In genomic region chr21:15050588-15051377, GRCh38 we compare ENCODE assay signal across 11 cellular contexts. TPM values are rescaled to one million over a fixed set of nuclear protein-coding genes. Genes with fewer than 3 reads are reported as not detected.
A peak's percentile ranks its signal among the peaks of the same experiment; 100 is the strongest.
DNase-seq lines count a peak whose midpoint lies in the region; ATAC-seq and TF ChIP-seq lines count a peak whose summit lies in the region.
"Had no signal": no experiment of that assay in that cellular context is flagged by ENCODE, and none has a peak within 500 bp of the region (broad histone marks: within the 10 kb centered on the region; RNA-seq: fewer than 3 reads in every experiment).

No MANE protein-coding gene starts in this region.

- H3K9me3 ChIP-seq in CD8-positive, alpha-beta memory T cell (ENCODE audit: low read length) = no peaks in the 10 kb centered on the region
- no peaks in the 10 kb centered on the region for H3K9me3 ChIP-seq in Loucy (ENCODE audit: insufficient read depth, low read depth, low read length)

- ATAC-seq in effector memory CD8-positive, alpha-beta T cell (replicated peaks) = peak; percentile 29
- ATAC-seq in GM21390 (IDR thresholded peaks at IDR 0.05; ENCODE audit: unreplicated experiment) (no peak), GM19455 (IDR thresholded peaks at IDR 0.05; ENCODE audit: unreplicated experiment) (no peak), HG03039 (IDR thresholded peaks at IDR 0.05; ENCODE audit: unreplicated experiment) (no peak)

- H3K9me2 ChIP-seq in Loucy (replicated peaks; ENCODE audit: low read depth, low read length) = no peaks in the 10 kb centered on the region

- peak overlapping the region in 4 of 8 donors; percentile 1 to 83 (median 32) for H3K27ac Mint-ChIP-seq in CD8-positive, alpha-beta memory T cell
- peak overlapping the region in 1 of 2 donors; percentile 88 for H3K27ac Mint-ChIP-seq in effector memory CD8-positive, alpha-beta T cell
- H3K27ac Mint-ChIP-seq in nephron = peak overlapping the region; percentile 31 to 83 (median 76)

- CTCF ChIA-PET in CD8-positive, alpha-beta memory T cell (lab: Charles Lee) = no interaction called here

- peak overlapping the region; percentile 5 to 53 (median 41) for H3K4me3 Mint-ChIP-seq in CD8-positive, alpha-beta memory T cell
- peak overlapping the region in 1 of 2 donors; percentile 5 for H3K4me3 Mint-ChIP-seq in effector memory CD8-positive, alpha-beta T cell
- peak overlapping the region in 2 of 3 experiments; percentile 45 to 58 for H3K4me3 Mint-ChIP-seq in nephron

- POLR2A ChIA-PET in CD8-positive, alpha-beta memory T cell (lab: Charles Lee) = no interaction called here

- no peak overlapping the region for H3K9ac ChIP-seq in Loucy (ENCODE audit: low read depth, low read length, poor library complexity, severe bottlenecking)
- H3K9ac ChIP-seq: parathyroid adenoma had no signal

- H3K27ac ChIP-seq in CD8-positive, alpha-beta memory T cell (ENCODE audit: low read depth, low read length) = no peak overlapping the region
- H3K27ac ChIP-seq: parathyroid adenoma had no signal

- peaks cover 97% of the 10 kb centered on the region for H3K79me2 ChIP-seq in Loucy (ENCODE audit: insufficient read depth, low read length)

- DNase-seq in CD8-positive, alpha-beta memory T cell = peak in 1 of 5 donors; percentile 42
- no peak for DNase-seq in effector memory CD8-positive, alpha-beta T cell
- DNase-seq in D341Med (ENCODE audit: low spot score) = no peak
- DNase-seq: COR-L47 had no signal

- no peaks in the 10 kb centered on the region for H3K36me3 ChIP-seq in CD8-positive, alpha-beta memory T cell (ENCODE audit: insufficient read depth, low read length)
- peaks cover 4% of the 10 kb centered on the region; the same call in 1 of the 2 replicates for H3K36me3 ChIP-seq in Loucy (ENCODE audit: insufficient read depth, low read length)
- H3K36me3 ChIP-seq: tibial nerve had no signal

- no peaks in the 10 kb centered on the region for H3F3A ChIP-seq in Loucy (ENCODE audit: low read depth)

- peaks cover 79% of the 10 kb centered on the region for H4K20me1 ChIP-seq in Loucy (ENCODE audit: insufficient read depth, low read length, poor library complexity, severe bottlenecking)

- H3K4me2 ChIP-seq in Loucy (ENCODE audit: low read depth, low read length, poor library complexity, severe bottlenecking) = peak overlapping the region; percentile 59

- peaks cover 22% of the 10 kb centered on the region for H3K4me1 ChIP-seq in CD8-positive, alpha-beta memory T cell (ENCODE audit: insufficient read depth, low read length)
- peaks cover 61% of the 10 kb centered on the region for H3K4me1 ChIP-seq in Loucy (ENCODE audit: insufficient read depth, low read length, poor library complexity, severe bottlenecking)
- H3K4me1 ChIP-seq: parathyroid adenoma had no signal

- H3K36me3 Mint-ChIP-seq in CD8-positive, alpha-beta memory T cell = peaks cover 0 to 6% (median 0%) of the 10 kb centered on the region in 3 donors
- H3K36me3 Mint-ChIP-seq in effector memory CD8-positive, alpha-beta T cell (ENCODE audit: insufficient read depth) = peaks cover 3% of the 10 kb centered on the region
- peaks cover 29% of the 10 kb centered on the region for H3K36me3 Mint-ChIP-seq in nephron (ENCODE audit: low read depth)

- H3K4me1 Mint-ChIP-seq in CD8-positive, alpha-beta memory T cell = peaks cover 66 to 82% (median 76%) of the 10 kb centered on the region in 3 donors
- peaks cover 23 to 42% of the 10 kb centered on the region in 2 donors for H3K4me1 Mint-ChIP-seq in effector memory CD8-positive, alpha-beta T cell (ENCODE audit: low read depth in 2 of 2)
- H3K4me1 Mint-ChIP-seq in nephron = peaks cover 57% of the 10 kb centered on the region

- H3K9me3 Mint-ChIP-seq in CD8-positive, alpha-beta memory T cell = peaks cover 0 to 2% (median 0%) of the 10 kb centered on the region in 5 donors
- no peaks in the 10 kb centered on the region for H3K9me3 Mint-ChIP-seq in effector memory CD8-positive, alpha-beta T cell
- H3K9me3 Mint-ChIP-seq in nephron = peaks cover 11% of the 10 kb centered on the region

- H3K4me3 ChIP-seq in CD8-positive, alpha-beta memory T cell (ENCODE audit: low read length) = no peak overlapping the region
- peak overlapping the region; percentile 11 for H3K4me3 ChIP-seq in Loucy (ENCODE audit: low read length, poor library complexity, severe bottlenecking)

- no peaks in the 10 kb centered on the region for H3K27me3 Mint-ChIP-seq in CD8-positive, alpha-beta memory T cell
- no peaks in the 10 kb centered on the region for H3K27me3 Mint-ChIP-seq in effector memory CD8-positive, alpha-beta T cell
- no peaks in the 10 kb centered on the region for H3K27me3 Mint-ChIP-seq in nephron (ENCODE audit: low read depth)

- no peak overlapping the region for H2AFZ ChIP-seq in Loucy (ENCODE audit: low read length)
- H2AFZ ChIP-seq: parathyroid adenoma had no signal

- H3K27me3 ChIP-seq in CD8-positive, alpha-beta memory T cell (ENCODE audit: insufficient read depth, low read length, poor library complexity, severe bottlenecking) = no peaks in the 10 kb centered on the region
- no peaks in the 10 kb centered on the region for H3K27me3 ChIP-seq in Loucy (ENCODE audit: insufficient read depth, low read length, poor library complexity, severe bottlenecking)
- H3K27me3 ChIP-seq: tibial nerve had no signal

- TF ChIP-seq CTCF in Loucy (conservative IDR thresholded peaks at IDR 0.05; ENCODE audit: low read length) (no peak), nephron (IDR thresholded peaks at IDR 0.05; ENCODE audit: unreplicated experiment in 3 of 3) (no peak)

RNA-seq across cellular contexts. Expression of gene NRIP1, which starts 14.0 kb away (rescaled TPM):
- 10 to 100 TPM; 14.6 to 15.7 TPM for total RNA-seq in CD8-positive, alpha-beta memory T cell
- polyA plus RNA-seq in CD8-positive, alpha-beta memory T cell = 37.6 TPM
